17 cellular contexts compared by ENCODE assay signal in the genomic region with DNA sequence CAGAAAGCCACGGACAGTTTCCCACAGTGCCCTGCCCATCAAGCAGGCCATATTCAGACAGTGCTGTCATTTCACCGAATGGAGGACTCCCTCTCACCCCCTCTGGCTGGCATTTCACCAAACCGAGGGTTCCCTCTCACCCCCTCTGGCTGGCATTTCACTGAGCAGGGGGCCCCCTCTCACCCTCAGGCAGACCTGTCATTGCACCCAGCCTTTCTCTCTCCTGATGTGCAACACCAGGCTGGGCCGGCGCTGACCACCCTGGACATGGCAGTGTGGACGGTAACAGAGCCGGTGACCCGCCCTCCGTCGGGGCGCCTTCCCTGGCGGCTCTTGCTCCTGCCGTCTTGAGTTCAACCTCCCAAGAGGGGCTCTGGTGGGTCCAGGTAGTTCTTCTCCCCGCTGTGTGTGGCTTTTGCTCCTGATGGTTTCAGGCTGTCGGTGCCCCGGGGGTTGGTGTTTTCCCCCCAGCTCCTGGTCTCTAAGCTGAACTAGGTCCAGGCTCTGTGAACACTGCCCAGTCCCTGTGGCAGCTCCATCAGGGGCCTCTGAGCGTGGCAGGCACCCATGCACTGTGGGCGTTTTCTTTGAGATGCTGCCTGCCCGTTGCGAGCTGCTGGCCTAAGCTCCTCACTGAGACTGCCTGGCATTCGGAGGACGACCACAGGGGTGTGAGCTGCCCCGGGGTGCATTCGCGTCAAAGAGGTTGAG. TPM values are rescaled to one million over a fixed set of nuclear protein-coding genes. Genes with fewer than 3 reads are reported as not detected.
"Had no signal": no experiment of that assay in that cellular context is flagged by ENCODE, and none has a peak within 500 bp of the region (broad histone marks: within the 10 kb centered on the region; RNA-seq: fewer than 3 reads in every experiment).

No MANE protein-coding gene starts in this region.

- H3K36me3 ChIP-seq: cardiac muscle cell, pancreas, thyroid gland, uterus had no signal

- H3K4me3 ChIP-seq: cardiac muscle cell, dorsolateral prefrontal cortex, mucosa of descending colon, pancreas, thyroid gland, uterus had no signal

- H3K9me3 Mint-ChIP-seq: activated B cell treated with CpG ODN at 0.5 μM for 24 hours; activated naive CD8-positive, alpha-beta T cell treated with anti-CD3 and anti-CD28 coated beads, Interleukin-2, amount 10 ng/mL, durations not matched to agents 7 days and 5 days had no signal

- H3K27ac Mint-ChIP-seq: activated B cell treated with CpG ODN at 0.5 μM for 24 hours; activated CD8-positive, alpha-beta T cell treated with anti-CD3 and anti-CD28 coated beads, Interleukin-2, amount 10 ng/mL, durations not matched to agents 7 days and 5 days; activated naive CD8-positive, alpha-beta T cell treated with anti-CD3 and anti-CD28 coated beads, Interleukin-2, amount 10 ng/mL, durations not matched to agents 7 days and 5 days; memory B cell; naive B cell; stimulated activated naive B cell treated with anti-CD40 and anti-IgM and Interleukin-4, amounts not matched to agents 10 μg/mL and 1 μg/mL and 100 μg/mL, for 72 hours had no signal

- DNase-seq: activated B cell treated with CpG ODN at 0.5 μM for 24 hours; activated CD4-positive, alpha-beta T cell treated with anti-CD3 and anti-CD28 coated beads for 48 hours; activated CD8-positive, alpha-beta T cell treated with anti-CD3 and anti-CD28 coated beads, Interleukin-2, amount 10 ng/mL, durations not matched to agents 7 days and 5 days; activated naive CD8-positive, alpha-beta T cell treated with anti-CD3 and anti-CD28 coated beads, Interleukin-2, amount 10 ng/mL, durations not matched to agents 7 days and 5 days; amygdala; foreskin melanocyte; kidney glomerular epithelial cell; mucosa of descending colon; naive B cell; pancreas; stimulated activated naive B cell treated with anti-CD40 and anti-IgM and Interleukin-4, amounts not matched to agents 10 μg/mL and 1 μg/mL and 100 μg/mL, for 72 hours; thyroid gland; uterus had no signal

- H3K27ac ChIP-seq: cardiac muscle cell, dorsolateral prefrontal cortex, pancreas, thyroid gland, uterus had no signal

- H3K36me3 Mint-ChIP-seq: activated naive CD8-positive, alpha-beta T cell treated with anti-CD3 and anti-CD28 coated beads, Interleukin-2, amount 10 ng/mL, durations not matched to agents 7 days and 5 days; memory B cell; naive B cell; stimulated activated naive B cell treated with anti-CD40 and anti-IgM and Interleukin-4, amounts not matched to agents 10 μg/mL and 1 μg/mL and 100 μg/mL, for 72 hours had no signal

- H3K4me3 Mint-ChIP-seq: activated B cell treated with CpG ODN at 0.5 μM for 24 hours; activated CD8-positive, alpha-beta T cell treated with anti-CD3 and anti-CD28 coated beads, Interleukin-2, amount 10 ng/mL, durations not matched to agents 7 days and 5 days; activated naive CD8-positive, alpha-beta T cell treated with anti-CD3 and anti-CD28 coated beads, Interleukin-2, amount 10 ng/mL, durations not matched to agents 7 days and 5 days; memory B cell; naive B cell; stimulated activated naive B cell treated with anti-CD40 and anti-IgM and Interleukin-4, amounts not matched to agents 10 μg/mL and 1 μg/mL and 100 μg/mL, for 72 hours had no signal

- H3K4me1 ChIP-seq: pancreas, thyroid gland, uterus had no signal

- H3K27me3 ChIP-seq: cardiac muscle cell, pancreas, thyroid gland, uterus had no signal

- H3K4me1 Mint-ChIP-seq: activated B cell treated with CpG ODN at 0.5 μM for 24 hours; activated naive CD8-positive, alpha-beta T cell treated with anti-CD3 and anti-CD28 coated beads, Interleukin-2, amount 10 ng/mL, durations not matched to agents 7 days and 5 days had no signal

- ATAC-seq: activated CD8-positive, alpha-beta T cell treated with anti-CD3 and anti-CD28 coated beads, Interleukin-2, amount 10 ng/mL, durations not matched to agents 7 days and 5 days; mucosa of descending colon; pancreas; stimulated activated naive B cell treated with anti-CD40 and anti-IgM and Interleukin-4, amounts not matched to agents 10 μg/mL and 1 μg/mL and 100 μg/mL, for 72 hours had no signal

- H3K9me3 ChIP-seq: mucosa of descending colon, pancreas, thyroid gland, uterus had no signal

RNA-seq across cellular contexts. Expression of a gene that starts 46.9 kb away (rescaled TPM):
- total RNA-seq: epithelial cell of proximal tubule had no signal
